In genomic region chr6:124073021-124073420, GRCh38 we compare ENCODE assay signal across 24 cellular contexts.
DNase-seq lines count a peak whose midpoint lies in the region; ATAC-seq and TF ChIP-seq lines count a peak whose summit lies in the region.
"Had no signal": no experiment of that assay in that cellular context is flagged by ENCODE, and none has a peak within 500 bp of the region (broad histone marks: within the 10 kb centered on the region; RNA-seq: fewer than 3 reads in every experiment).

No MANE protein-coding gene starts in this region.

- H2AK5ac ChIP-seq in H9 (ENCODE audit: insufficient read length, low read length), result no peak overlapping the region

- H4K8ac ChIP-seq in H9 (replicated peaks; ENCODE audit: insufficient read length, low read depth, low read length), result no peak overlapping the region

- H3K36me3 Mint-ChIP-seq in H9 (ENCODE audit: insufficient read depth in 1 of 3, low read depth in 3 of 3), result no peaks in the 10 kb centered on the region
- H3K36me3 Mint-ChIP-seq: activated CD8-positive, alpha-beta memory T cell treated with anti-CD3 and anti-CD28 coated beads, Interleukin-2, amount 10 ng/mL, durations not matched to agents 7 days and 5 days had no signal

- intact Hi-C loops in psoas muscle (cut with DNase I), result loop anchor here in 1 of 2 donors (10.0 kb wide), 1 partner anchor 268 kb away; the partner anchor contains the start of gene NKAIN2

- ATAC-seq in psoas muscle (no peak), SK-N-SH treated with all-trans-retinoic acid at 6 μM for 48 hours (no peak)
- ATAC-seq: activated CD8-positive, alpha-beta memory T cell treated with anti-CD3 and anti-CD28 coated beads, Interleukin-2, amount 10 ng/mL, durations not matched to agents 7 days and 5 days; heart left ventricle; HepG2; mucosa of descending colon had no signal

- H3K27ac ChIP-seq in H9 (ENCODE audit: insufficient read length, low read depth, low read length) (no peak overlapping the region), psoas muscle (peak overlapping the region; percentile 65)
- H3K27ac ChIP-seq: dorsolateral prefrontal cortex, heart left ventricle, upper lobe of left lung, WERI-Rb-1 had no signal

- H3K4me1 Mint-ChIP-seq in H9, result peaks cover 9 to 13% of the 10 kb centered on the region in 2 experiments
- H3K4me1 Mint-ChIP-seq: activated CD8-positive, alpha-beta memory T cell treated with anti-CD3 and anti-CD28 coated beads, Interleukin-2, amount 10 ng/mL, durations not matched to agents 7 days and 5 days; central memory CD8-positive, alpha-beta T cell had no signal

- H3K4me3 Mint-ChIP-seq in H9, result no peak overlapping the region
- H3K4me3 Mint-ChIP-seq: activated CD8-positive, alpha-beta memory T cell treated with anti-CD3 and anti-CD28 coated beads, Interleukin-2, amount 10 ng/mL, durations not matched to agents 7 days and 5 days; central memory CD8-positive, alpha-beta T cell had no signal

- no peak overlapping the region for H2BK12ac ChIP-seq in H9 (ENCODE audit: insufficient read length, low read depth, low read length)

- no peaks in the 10 kb centered on the region for H3K79me2 ChIP-seq in H9 (ENCODE audit: insufficient read depth, low read length)

- no peaks in the 10 kb centered on the region for H3K9me3 Mint-ChIP-seq in H9

- no peak overlapping the region for H3K4me2 ChIP-seq in H9 (ENCODE audit: insufficient read depth, insufficient read length, low read length)

- H4K91ac ChIP-seq in H9 (ENCODE audit: insufficient read length, low read depth, low read length), result no peak overlapping the region

- peak; percentile 30 for DNase-seq in H9
- peak; percentile 29 for DNase-seq in brain pericyte (ENCODE audit: low read depth, low spot score)
- peak; percentile 20 for DNase-seq in kidney glomerular epithelial cell (lab: John Stamatoyannopoulos, UW)
- no peak for DNase-seq in psoas muscle
- DNase-seq in AG20443 (ENCODE audit: low spot score), result no peak
- no peak for DNase-seq in NCI-H1417 treated with DMSO at 0.1 percent for 48 hours (lab: John Stamatoyannopoulos, UW)
- DNase-seq in activated T-cell treated with anti-CD3 and anti-CD28 coated beads for 4 hours, result no peak
- DNase-seq: activated CD4-positive, alpha-beta T cell treated with anti-CD3 and anti-CD28 coated beads, Interleukin-2, amount 50 U/mL, for 1 hour; activated CD8-positive, alpha-beta memory T cell treated with anti-CD3 and anti-CD28 coated beads, Interleukin-2, amount 10 ng/mL, durations not matched to agents 7 days and 5 days; activated naive CD4-positive, alpha-beta T cell treated with anti-CD3 and anti-CD28 coated beads, Interleukin-2, amount 50 U/mL, for 16 hours; dorsolateral prefrontal cortex; GF-D8; GOT3; heart left ventricle; mucosa of descending colon; NCI-H1048; NCI-H187 treated with DMSO at 0.1 percent for 48 hours; RPMI8226; T-helper 2 cell; upper lobe of left lung; WERI-Rb-1 had no signal

- no CpG with 5 or more reads among the region's 6 CpGs for WGBS in H9 (ENCODE audit: extremely low coverage, insufficient read length, low lambda C conversion rate)
- WGBS in psoas muscle, 3 donors, result 71 to 73% (median 72%) methylated on average over 6 of the region's 6 CpGs

- no peak overlapping the region for H4K5ac ChIP-seq in H9 (ENCODE audit: insufficient read length, low read depth, low read length)

- no peaks in the 10 kb centered on the region for H3K23me2 ChIP-seq in H9 (ENCODE audit: insufficient read length, low read depth, low read length, poor library complexity, severe bottlenecking)

- no peak overlapping the region for H2BK5ac ChIP-seq in H9 (ENCODE audit: insufficient read length, low read length)

- H3K4me3 ChIP-seq in psoas muscle, result no peak overlapping the region
- H3K4me3 ChIP-seq: dorsolateral prefrontal cortex, heart left ventricle, mucosa of descending colon, upper lobe of left lung had no signal

- H3K79me1 ChIP-seq in H9 (ENCODE audit: insufficient read depth, low read depth, low read length, poor library complexity, severe bottlenecking), result no peaks in the 10 kb centered on the region

- no peak overlapping the region for H2BK120ac ChIP-seq in H9 (ENCODE audit: low read depth, low read length, poor library complexity, severe bottlenecking)

- H3K27me3 ChIP-seq in H9 (ENCODE audit: insufficient read depth, low read length) (no peaks in the 10 kb centered on the region), psoas muscle (ENCODE audit: insufficient read depth in 3 of 3, low read length in 2 of 3) (no peaks in the 10 kb centered on the region)
- H3K27me3 ChIP-seq: dorsolateral prefrontal cortex, heart left ventricle, upper lobe of left lung had no signal

- H3K9ac ChIP-seq in H9 (ENCODE audit: extremely low read depth, insufficient read length, low read length), result no peak overlapping the region

- no peak overlapping the region for H2BK20ac ChIP-seq in H9 (ENCODE audit: low read depth, low read length, poor library complexity, severe bottlenecking)

- H3K27me3 Mint-ChIP-seq in H9 (ENCODE audit: low read depth), result no peaks in the 10 kb centered on the region
- H3K27me3 Mint-ChIP-seq: activated CD8-positive, alpha-beta memory T cell treated with anti-CD3 and anti-CD28 coated beads, Interleukin-2, amount 10 ng/mL, durations not matched to agents 7 days and 5 days; central memory CD8-positive, alpha-beta T cell had no signal

- no peak overlapping the region for H3K56ac ChIP-seq in H9 (ENCODE audit: insufficient read length, low read depth, low read length)

- no peaks in the 10 kb centered on the region for H3K36me3 ChIP-seq in psoas muscle (ENCODE audit: insufficient read depth in 1 of 2, low read depth in 1 of 2)
- H3K36me3 ChIP-seq: heart left ventricle, upper lobe of left lung, WERI-Rb-1 had no signal

- no peak overlapping the region for H3K14ac ChIP-seq in H9 (ENCODE audit: insufficient read depth, low read length)

- no peak overlapping the region for H3K23ac ChIP-seq in H9 (ENCODE audit: insufficient read length, low read depth, low read length)

- H2AFZ ChIP-seq in H9 (ENCODE audit: low read length), result no peak overlapping the region

- H3K9me3 ChIP-seq in H9 (ENCODE audit: control insufficient read depth, low read depth, low read length) (no peaks in the 10 kb centered on the region), psoas muscle (peaks cover 4% of the 10 kb centered on the region)
- H3K9me3 ChIP-seq: mucosa of descending colon had no signal

- H3K4me1 ChIP-seq in H9 (ENCODE audit: insufficient read depth, low read length) (peaks cover 3% of the 10 kb centered on the region; the same call in 1 of the 2 replicates), psoas muscle (peaks cover 27% of the 10 kb centered on the region)
- H3K4me1 ChIP-seq: heart left ventricle, upper lobe of left lung had no signal

- no peak overlapping the region for H2BK15ac ChIP-seq in H9 (ENCODE audit: low read depth, low read length)

- no peak overlapping the region for H3K4ac ChIP-seq in H9 (ENCODE audit: low read depth, low read length)

- H3K27ac Mint-ChIP-seq in H9, result no peak overlapping the region
- H3K27ac Mint-ChIP-seq: activated CD8-positive, alpha-beta memory T cell treated with anti-CD3 and anti-CD28 coated beads, Interleukin-2, amount 10 ng/mL, durations not matched to agents 7 days and 5 days had no signal

- no peak overlapping the region for H3K18ac ChIP-seq in H9 (ENCODE audit: insufficient read length, low read depth, low read length)

- TF ChIP-seq CTCF in H9 (conservative IDR thresholded peaks at IDR 0.05), result no peak
- TF ChIP-seq CTCF in psoas muscle (IDR thresholded peaks at IDR 0.05), result no peak

- no peaks in the 10 kb centered on the region for H4K20me1 ChIP-seq in H9 (ENCODE audit: control insufficient read depth, insufficient read depth, insufficient read length)

- H3T11ph ChIP-seq in H9 (ENCODE audit: low read length), result no peak overlapping the region

TF ChIP-seq in SK-N-SH treated with all-trans-retinoic acid at 6 μM for 48 hours, 23 proteins besides CTCF, POLR2A, EP300 and RAD21 (continues in another document):
- no peak for TF ChIP-seq PPARA (CRISPR knock-in tag; IDR thresholded peaks at IDR 0.05; ENCODE audit: borderline replicate concordance)
- TF ChIP-seq TCF4 (CRISPR knock-in tag; IDR thresholded peaks at IDR 0.05; ENCODE audit: borderline replicate concordance), result no peak
- no peak for TF ChIP-seq ZNF565 (CRISPR knock-in tag; conservative IDR thresholded peaks at IDR 0.05; ENCODE audit: low read depth)
- no peak for TF ChIP-seq SNAI2 (CRISPR knock-in tag; IDR thresholded peaks at IDR 0.05)
- no peak for TF ChIP-seq ZC3H10 (CRISPR knock-in tag; IDR thresholded peaks at IDR 0.05)
- no peak for TF ChIP-seq BACH2 (CRISPR knock-in tag; IDR thresholded peaks at IDR 0.05; ENCODE audit: borderline replicate concordance)
- no peak for TF ChIP-seq TOX (CRISPR knock-in tag; IDR thresholded peaks at IDR 0.05; ENCODE audit: borderline replicate concordance)
- no peak for TF ChIP-seq ISL1 (CRISPR knock-in tag; IDR thresholded peaks at IDR 0.05)
- TF ChIP-seq ARNTL (CRISPR knock-in tag; IDR thresholded peaks at IDR 0.05; ENCODE audit: borderline replicate concordance, low read depth), result no peak
- TF ChIP-seq TSHZ2 (CRISPR knock-in tag; IDR thresholded peaks at IDR 0.05), result no peak

Comparison
In these comparisons a context has a peak if more than half of its experiments do, and no peak if none do; other contexts are left out.
1. DNase-seq: peak in H9 (single experiment), brain pericyte (single experiment) and kidney glomerular epithelial cell (single experiment); none in psoas muscle (0 of 2), AG20443 (single experiment), NCI-H1417 treated with DMSO at 0.1 percent for 48 hours (single experiment) and activated T-cell treated with anti-CD3 and anti-CD28 coated beads for 4 hours (single experiment).